In the genomic region with DNA sequence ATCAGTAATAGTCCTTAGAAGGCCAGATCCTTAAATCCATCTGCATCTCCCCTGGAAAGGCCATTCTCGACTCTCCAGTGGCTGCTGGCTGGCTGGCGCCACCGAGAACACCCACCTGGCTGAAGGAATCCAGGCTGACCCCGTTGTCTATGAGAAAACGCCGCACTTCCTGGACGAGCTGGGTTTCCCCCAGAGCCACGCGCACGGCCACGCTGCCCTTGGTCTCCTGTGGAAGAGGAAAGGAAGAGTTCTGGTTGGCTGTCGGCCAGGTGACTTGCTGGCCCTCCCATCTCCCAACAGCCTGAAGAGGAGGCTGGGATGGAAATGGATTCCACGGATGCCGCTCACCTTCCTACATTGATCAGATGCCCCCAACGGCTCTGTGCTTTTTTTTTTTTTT, we compare ENCODE assay signal across 25 cellular contexts.
"Had no signal": no experiment of that assay in that cellular context is flagged by ENCODE, and none has a peak within 500 bp of the region (broad histone marks: within the 10 kb centered on the region; RNA-seq: fewer than 3 reads in every experiment).

No MANE protein-coding gene starts in this region.

- H3K4me3 ChIP-seq: colonic mucosa, coronary artery, dorsolateral prefrontal cortex, esophagus muscularis mucosa, esophagus squamous epithelium, gastrocnemius medialis, gastroesophageal sphincter, heart left ventricle, heart right ventricle had no signal

- DNase-seq: colonic mucosa; cortex of kidney; dermis blood vessel endothelial cell; dorsolateral prefrontal cortex; effector CD4-positive, alpha-beta T cell; effector CD8-positive, alpha-beta T cell; effector memory CD4-positive, alpha-beta T cell; effector memory CD8-positive, alpha-beta T cell; endodermal cell; erythroblast; esophagus squamous epithelium; foreskin fibroblast; foreskin keratinocyte; foreskin melanocyte; gastrocnemius medialis; glutamatergic neuron; head of caudate nucleus; heart left ventricle; heart right ventricle had no signal

- H3K4me3 Mint-ChIP-seq: dendritic cell treated with granulocyte-macrophage colony-stimulating factor and Interleukin-4, amounts not matched to agents 40 ng/mL and 50 ng/mL, for 4 days; effector memory CD8-positive, alpha-beta T cell; endodermal cell had no signal

- H3K27me3 ChIP-seq: colonic mucosa, dorsolateral prefrontal cortex, esophagus muscularis mucosa, esophagus squamous epithelium, foreskin keratinocyte, gastrocnemius medialis, gastroesophageal sphincter, heart left ventricle, heart right ventricle had no signal

- H3K27ac ChIP-seq: colonic mucosa, coronary artery, dorsolateral prefrontal cortex, epithelial cell of prostate, esophagus muscularis mucosa, esophagus squamous epithelium, foreskin keratinocyte, gastrocnemius medialis, gastroesophageal sphincter, heart left ventricle, heart right ventricle had no signal

- H3K36me3 ChIP-seq: colonic mucosa had no signal

- H3K4me1 Mint-ChIP-seq: endodermal cell had no signal

- H3K27ac Mint-ChIP-seq: dendritic cell treated with granulocyte-macrophage colony-stimulating factor and Interleukin-4, amounts not matched to agents 40 ng/mL and 50 ng/mL, for 4 days had no signal

- H3K9me3 ChIP-seq: colonic mucosa, esophagus muscularis mucosa, esophagus squamous epithelium, gastrocnemius medialis, gastroesophageal sphincter, heart left ventricle, heart right ventricle had no signal

- H3K27me3 Mint-ChIP-seq: dendritic cell treated with granulocyte-macrophage colony-stimulating factor and Interleukin-4, amounts not matched to agents 40 ng/mL and 50 ng/mL, for 4 days; effector memory CD8-positive, alpha-beta T cell had no signal

- H3K9me3 Mint-ChIP-seq: dendritic cell treated with granulocyte-macrophage colony-stimulating factor and Interleukin-4, amounts not matched to agents 40 ng/mL and 50 ng/mL, for 4 days; effector memory CD8-positive, alpha-beta T cell; endodermal cell had no signal

- ATAC-seq: effector memory CD8-positive, alpha-beta T cell; esophagus mucosa; foreskin keratinocyte; gastrocnemius medialis; gastroesophageal sphincter; heart left ventricle; heart right ventricle had no signal

- H3K4me1 ChIP-seq: colonic mucosa, esophagus muscularis mucosa, esophagus squamous epithelium, foreskin keratinocyte, gastrocnemius medialis, gastroesophageal sphincter, heart left ventricle, heart right ventricle had no signal
